In genomic region chr4:25563071-25563564, GRCh38 we compare ENCODE assay signal across 15 cellular contexts.
DNase-seq lines count a peak whose midpoint lies in the region; ATAC-seq and TF ChIP-seq lines count a peak whose summit lies in the region.
"Had no signal": no experiment of that assay in that cellular context is flagged by ENCODE, and none has a peak within 500 bp of the region (broad histone marks: within the 10 kb centered on the region; RNA-seq: fewer than 3 reads in every experiment).

No MANE protein-coding gene starts in this region.

- no peak for TF ChIP-seq CTCF in Panc1 (IDR thresholded peaks at IDR 0.05)

- ATAC-seq in Panc1 (0 out of 2 replicates have a peak, but pooled peaks have one; percentile 45), GM18870 (IDR thresholded peaks at IDR 0.05; ENCODE audit: unreplicated experiment) (no peak), GM19324 (IDR thresholded peaks at IDR 0.05; ENCODE audit: low FRiP score, unreplicated experiment) (no peak)
- ATAC-seq: left ventricle myocardium superior had no signal

- intact Hi-C loops in Panc1 (cut with micrococcal nuclease; ENCODE audit: unreplicated experiment), result no loop called here
- intact Hi-C loops in posterior vena cava (cut with DNase I), result no loop called here

- BruUV-seq in Panc1 (replicated peaks; lab: Mats Ljungman, UMichigan), result no TSS peak

- H3K9me3 ChIP-seq in Panc1 (ENCODE audit: control insufficient read depth, insufficient read depth, low read depth, low read length), result no peaks in the 10 kb centered on the region
- H3K9me3 ChIP-seq: stomach had no signal

- no peak overlapping the region for H3K4me3 ChIP-seq in Panc1 (ENCODE audit: low read depth in 2 of 2, low read length in 2 of 2)
- H3K4me3 ChIP-seq: stomach had no signal

- CTCF ChIA-PET in Panc1 (lab: Charles Lee), result no interaction called here

- POLR2A ChIA-PET in Panc1 (lab: Charles Lee), result no interaction called here

- DNase-seq in Daoy (ENCODE audit: low read depth) (peak; percentile 11), NCI-H2081 (lab: John Stamatoyannopoulos, UW) (peak; percentile 1 to 57), Panc1 (ENCODE audit: low read depth, low spot score) (no peak), posterior vena cava (ENCODE audit: low spot score) (peak; percentile 64), putamen (ENCODE audit: low spot score) (no peak)
- DNase-seq: activated B cell treated with CpG ODN at 0.5 μM for 24 hours; activated CD8-positive, alpha-beta memory T cell treated with anti-CD3 and anti-CD28 coated beads, Interleukin-2, amount 50 U/mL, for 48 hours; activated naive CD8-positive, alpha-beta T cell treated with anti-CD3 and anti-CD28 coated beads for 36 hours; hypothalamus; left ventricle myocardium superior; nephron progenitor cell; stomach had no signal

- in situ Hi-C loops in Panc1 (cut with HindIII; ENCODE audit: low pct_unique_long_range_greater_than_20kb, low sequenced_read_pairs), result no loop called here

- no peaks in the 10 kb centered on the region for H3K27me3 ChIP-seq in Panc1 (ENCODE audit: control insufficient read depth, insufficient read depth, low read length)
- H3K27me3 ChIP-seq: stomach had no signal

- H3K4me1 ChIP-seq in Panc1 (ENCODE audit: control insufficient read depth, insufficient read depth, low read length), result no peaks in the 10 kb centered on the region
- H3K4me1 ChIP-seq: stomach had no signal

- no peaks in the 10 kb centered on the region for H3K36me3 ChIP-seq in Panc1 (ENCODE audit: control insufficient read depth, insufficient read depth, low read length)
- H3K36me3 ChIP-seq: stomach had no signal

- no peak overlapping the region for H3K27ac ChIP-seq in Panc1 (ENCODE audit: low read length)
- H3K27ac ChIP-seq: HL-60, stomach had no signal

Comparison
In these comparisons a context has a peak if more than half of its experiments do, and no peak if none do; other contexts are left out.
1. DNase-seq: peak in Daoy (single experiment), NCI-H2081 (2 of 2) and posterior vena cava (single experiment); none in Panc1 (single experiment) and putamen (single experiment).